Comparison of ENCODE assay signal across 23 cellular contexts in genomic region chr2:141065042-141065441, GRCh38.
DNase-seq lines count a peak whose midpoint lies in the region; ATAC-seq, FAIRE-seq and TF ChIP-seq lines count a peak whose summit lies in the region.
"Had no signal": no experiment of that assay in that cellular context is flagged by ENCODE, and none has a peak within 500 bp of the region (broad histone marks: within the 10 kb centered on the region; RNA-seq: fewer than 3 reads in every experiment).

No MANE protein-coding gene starts in this region.

- H4K91ac ChIP-seq in IMR-90 (ENCODE audit: insufficient read depth, low read depth, low read length) (no peak overlapping the region), H1 (replicated peaks; ENCODE audit: insufficient read length, low read length) (no peak overlapping the region)

- BruUV-seq in IMR-90 (replicated peaks; lab: Mats Ljungman, UMichigan), result no TSS peak

- H2BK20ac ChIP-seq in IMR-90 (ENCODE audit: low read depth, low read length), result no peak overlapping the region
- no peak overlapping the region for H2BK20ac ChIP-seq in H1 (ENCODE audit: low read length)

- H3K79me1 ChIP-seq in IMR-90 (ENCODE audit: low read depth in 1 of 2, low read length in 2 of 2) (no peaks in the 10 kb centered on the region), H1 (ENCODE audit: low read depth, low read length) (no peaks in the 10 kb centered on the region)

- 50% methylated on average over 4 of the region's 4 CpGs for WGBS in A549 (ENCODE audit: missing lambda C conversion rate)
- WGBS in IMR-90 (ENCODE audit: extremely low coverage in 2 of 2, insufficient read length in 1 of 2), 2 experiments, result no CpG with 5 or more reads among the region's 4 CpGs
- WGBS in H1 (ENCODE audit: extremely low coverage in 1 of 2, insufficient coverage in 1 of 2, insufficient read length in 1 of 2, insufficient replicate concordance in 2 of 2, low coverage in 1 of 2, low lambda C conversion rate in 2 of 2, missing lambda C conversion rate in 1 of 2), 2 experiments, result 82% methylated on average over 4 of the region's 4 CpGs; no CpG with 5 or more reads in 1 of the 2 experiments

- CTCF ChIA-PET in A549 (lab: Yijun Ruan, JAX), result no interaction called here
- CTCF ChIA-PET in IMR-90 (lab: Yijun Ruan, JAX), result no interaction called here
- CTCF ChIA-PET in H1 (lab: Charles Lee; ENCODE audit: partially characterized antibody), result interaction anchor here (0.8 kb wide), 1 partner anchor 17 kb away, joined by 3 read pairs; no protein-coding TSS in a partner anchor

- H3K79me2 ChIP-seq in H1 (ENCODE audit: control insufficient read depth in 1 of 2, insufficient read depth in 2 of 2, low read length in 2 of 2), result no peaks in the 10 kb centered on the region

- H3K4me1 ChIP-seq in A549 (no peaks in the 10 kb centered on the region), IMR-90 (ENCODE audit: control insufficient read depth, insufficient read depth, low read length) (no peaks in the 10 kb centered on the region), H1 (replicated peaks in 1 of 4; ENCODE audit: control insufficient read depth in 3 of 4, insufficient read depth in 4 of 4, low read length in 3 of 4) (peaks cover 0 to 6% (median 1%) of the 10 kb centered on the region in 4 experiments; a peak in 2 of 7 replicates)
- H3K4me1 ChIP-seq: BLaER1 treated with 17β-estradiol and CSF1 and Interleukin-3, amounts not matched to agents 10 nM and 100 nM; Caco-2 had no signal

- no peak overlapping the region for H3K14ac ChIP-seq in IMR-90 (replicated peaks; ENCODE audit: low read depth, low read length)
- no peak overlapping the region for H3K14ac ChIP-seq in H1 (ENCODE audit: insufficient read length)

- H3K9me1 ChIP-seq in IMR-90 (ENCODE audit: insufficient read depth, low read length), result no peaks in the 10 kb centered on the region

- no peaks in the 10 kb centered on the region for H4K20me1 ChIP-seq in IMR-90 (ENCODE audit: insufficient read depth, low read length)
- no peaks in the 10 kb centered on the region for H4K20me1 ChIP-seq in H1 (replicated peaks in 1 of 2; ENCODE audit: control insufficient read depth in 1 of 2, insufficient read depth in 2 of 2, low read length in 2 of 2)
- H4K20me1 ChIP-seq: BLaER1 treated with 17β-estradiol and CSF1 and Interleukin-3, amounts not matched to agents 10 nM and 100 nM had no signal

- H3K27ac ChIP-seq in A549 (no peak overlapping the region), IMR-90 (ENCODE audit: insufficient read depth, low read length) (no peak overlapping the region), H1 (ENCODE audit: low read depth, low read length) (no peak overlapping the region)
- H3K27ac ChIP-seq: BLaER1 treated with 17β-estradiol and CSF1 and Interleukin-3, amounts not matched to agents 10 nM and 100 nM; C4-2B had no signal

- no peak for TF ChIP-seq RAD21 in A549 (conservative IDR thresholded peaks at IDR 0.05 in 1 of 2, IDR thresholded peaks at IDR 0.05 in 1 of 2)
- TF ChIP-seq RAD21 in IMR-90 (IDR thresholded peaks at IDR 0.05; ENCODE audit: low read length), result no peak
- TF ChIP-seq RAD21 in H1 (IDR thresholded peaks at IDR 0.05 in 1 of 2, conservative IDR thresholded peaks at IDR 0.05 in 1 of 2; ENCODE audit: low read depth in 2 of 2, low read length in 2 of 2), result no peak

- in situ Hi-C loops in IMR-90 (cut with MboI; ENCODE audit: low sequenced_read_pairs), result no loop called here

- H2AK5ac ChIP-seq in IMR-90 (ENCODE audit: low read depth, low read length) (no peak overlapping the region), H1 (ENCODE audit: low read depth, low read length) (no peak overlapping the region)

- H3K18ac ChIP-seq in IMR-90 (ENCODE audit: low read depth, low read length) (no peak overlapping the region), H1 (ENCODE audit: extremely low read depth, low read length) (no peak overlapping the region)

- H3K27me3 ChIP-seq in IMR-90 (ENCODE audit: control insufficient read depth, insufficient read depth, low read length) (no peaks in the 10 kb centered on the region), H1 (replicated peaks in 1 of 4; ENCODE audit: control insufficient read depth in 3 of 4, extremely low read depth in 1 of 4, insufficient read depth in 3 of 4, low read length in 3 of 4) (no peaks in the 10 kb centered on the region)
- H3K27me3 ChIP-seq: BLaER1 treated with 17β-estradiol and CSF1 and Interleukin-3, amounts not matched to agents 10 nM and 100 nM had no signal

- TF ChIP-seq POLR2A in A549 (IDR thresholded peaks at IDR 0.05; ENCODE audit: low read length) (no peak), IMR-90 (IDR thresholded peaks at IDR 0.05; ENCODE audit: low read depth, low read length) (no peak), H1 (IDR thresholded peaks at IDR 0.05; ENCODE audit: control extremely low read depth in 1 of 2, low read depth in 2 of 2, low read length in 2 of 2) (no peak)

- H2BK15ac ChIP-seq in IMR-90 (ENCODE audit: low read depth, low read length) (no peak overlapping the region), H1 (ENCODE audit: low read length) (no peak overlapping the region)

- DNase-seq in NCI-H510A treated with DMSO at 0.1 percent for 48 hours (lab: John Stamatoyannopoulos, UW) (peak; percentile 8), NCI-H510A (lab: John Stamatoyannopoulos, UW) (no peak), A549 (ENCODE audit: low read depth in 1 of 2, low spot score in 1 of 2) (no peak), IMR-90 (no peak), H1 (ENCODE audit: low read depth in 1 of 2, low spot score in 2 of 2) (no peak), NAMALWA (ENCODE audit: low spot score) (no peak)
- DNase-seq: 8988T; AML-193; Caco-2; Calu3; CD4-positive, alpha-beta T cell; CD8-positive, alpha-beta T cell; DND-41; EL; GDM1 had no signal

- H3K4me2 ChIP-seq in A549, result no peak overlapping the region
- H3K4me2 ChIP-seq in IMR-90 (ENCODE audit: low read depth, low read length), result no peak overlapping the region
- H3K4me2 ChIP-seq in H1 (ENCODE audit: insufficient read depth in 1 of 2, low read depth in 2 of 2, low read length in 2 of 2), result no peak overlapping the region
- H3K4me2 ChIP-seq: BLaER1 treated with 17β-estradiol and CSF1 and Interleukin-3, amounts not matched to agents 10 nM and 100 nM had no signal

- H4K8ac ChIP-seq in IMR-90 (ENCODE audit: low read depth in 2 of 2, low read length in 2 of 2) (no peak overlapping the region), H1 (ENCODE audit: extremely low read depth, insufficient read depth, low read length) (no peak overlapping the region)

- TF ChIP-seq EP300 in A549 (IDR thresholded peaks at IDR 0.05) (no peak), H1 (IDR thresholded peaks at IDR 0.05; ENCODE audit: borderline replicate concordance in 1 of 2, low read depth in 2 of 2, low read length in 2 of 2) (no peak)

- H2BK5ac ChIP-seq in IMR-90 (ENCODE audit: low read depth, low read length, poor library complexity, severe bottlenecking), result no peak overlapping the region
- H2BK5ac ChIP-seq in H1 (ENCODE audit: low read depth, low read length), result no peak overlapping the region

- no peak overlapping the region for H4K5ac ChIP-seq in IMR-90 (ENCODE audit: low read depth, low read length)
- H4K5ac ChIP-seq in H1 (ENCODE audit: insufficient read length, low read depth, low read length), result no peak overlapping the region

- H2BK12ac ChIP-seq in H1 (ENCODE audit: low read depth, low read length), result no peak overlapping the region

- FAIRE-seq in A549 (lab: Jason Lieb, UNC) (no peak), H1 (lab: Jason Lieb, UNC) (no peak)
- FAIRE-seq: A204.1, D721Med, GM12878, GM12892, GM18507 had no signal

- intact Hi-C loops in IMR-90 (cut with micrococcal nuclease), result no loop called here

- H2AK9ac ChIP-seq in IMR-90 (replicated peaks; ENCODE audit: low read depth, low read length, poor library complexity), result no peak overlapping the region

- dilution Hi-C loops in IMR-90 (cut with HindIII; ENCODE audit: low sequenced_read_pairs, unreplicated experiment), result no loop called here

- H3K4me3 ChIP-seq in A549 (no peak overlapping the region), IMR-90 (ENCODE audit: insufficient read depth, low read depth, low read length) (no peak overlapping the region), H1 (ENCODE audit: extremely low read depth in 1 of 4, insufficient read depth in 2 of 4, low read depth in 3 of 4, low read length in 4 of 4) (no peak overlapping the region)
- H3K4me3 ChIP-seq: BLaER1 treated with 17β-estradiol and CSF1 and Interleukin-3, amounts not matched to agents 10 nM and 100 nM; GM12878 had no signal

- H3K9me3 ChIP-seq in A549 (no peaks in the 10 kb centered on the region), IMR-90 (ENCODE audit: control insufficient read depth, insufficient read depth, low read length) (no peaks in the 10 kb centered on the region), H1 (ENCODE audit: insufficient read depth in 2 of 2, low read depth in 1 of 2, low read length in 1 of 2) (no peaks in the 10 kb centered on the region)
- H3K9me3 ChIP-seq: BLaER1 treated with 17β-estradiol and CSF1 and Interleukin-3, amounts not matched to agents 10 nM and 100 nM; Caco-2 had no signal

- POLR2A ChIA-PET in A549 (lab: Yijun Ruan, JAX), result no interaction called here
- POLR2A ChIA-PET in IMR-90 (lab: Charles Lee; ENCODE audit: unreplicated experiment), result no interaction called here
- POLR2A ChIA-PET in H1 (lab: Charles Lee; ENCODE audit: partially characterized antibody), result no interaction called here

- no peak overlapping the region for H3K4ac ChIP-seq in IMR-90 (ENCODE audit: low read depth, low read length)
- no peak overlapping the region for H3K4ac ChIP-seq in H1 (replicated peaks; ENCODE audit: insufficient read length, low read depth, low read length)

- no peaks in the 10 kb centered on the region for H3K36me3 ChIP-seq in IMR-90 (ENCODE audit: control insufficient read depth, insufficient read depth, low read length)
- no peaks in the 10 kb centered on the region for H3K36me3 ChIP-seq in H1 (ENCODE audit: control insufficient read depth in 2 of 4, insufficient read depth in 4 of 4, low read length in 3 of 4)
- H3K36me3 ChIP-seq: BLaER1 treated with 17β-estradiol and CSF1 and Interleukin-3, amounts not matched to agents 10 nM and 100 nM had no signal

- H2AFZ ChIP-seq in IMR-90 (replicated peaks; ENCODE audit: low read length, poor library complexity) (no peak overlapping the region), H1 (ENCODE audit: low read length) (no peak overlapping the region)

- H2BK120ac ChIP-seq in IMR-90 (ENCODE audit: low read depth, low read length), result no peak overlapping the region
- H2BK120ac ChIP-seq in H1 (replicated peaks; ENCODE audit: low read depth, low read length), result no peak overlapping the region

- H3K23me2 ChIP-seq in H1 (ENCODE audit: low read depth, low read length), result no peaks in the 10 kb centered on the region

- H3K23ac ChIP-seq in IMR-90 (ENCODE audit: low read depth, low read length), result no peak overlapping the region
- H3K23ac ChIP-seq in H1 (ENCODE audit: insufficient read length), result no peak overlapping the region

- H3K9ac ChIP-seq in IMR-90 (ENCODE audit: low read depth, low read length), result no peak overlapping the region
- H3K9ac ChIP-seq in H1 (replicated peaks in 1 of 4; ENCODE audit: extremely low read depth in 1 of 4, low read depth in 3 of 4, low read length in 3 of 4), result no peak overlapping the region
- H3K9ac ChIP-seq: BLaER1 treated with 17β-estradiol and CSF1 and Interleukin-3, amounts not matched to agents 10 nM and 100 nM had no signal

- H3K56ac ChIP-seq in IMR-90 (ENCODE audit: extremely low read depth, insufficient read depth, low read length) (no peak overlapping the region), H1 (replicated peaks; ENCODE audit: insufficient read length, low read depth, low read length) (no peak overlapping the region)

- TF ChIP-seq CTCF in A549 (IDR thresholded peaks at IDR 0.05), result no peak
- no peak for TF ChIP-seq CTCF in IMR-90 (conservative IDR thresholded peaks at IDR 0.05; ENCODE audit: low read depth, low read length)
- TF ChIP-seq CTCF in H1 (IDR thresholded peaks at IDR 0.05; ENCODE audit: control extremely low read depth in 1 of 3, insufficient read depth in 1 of 3, low read depth in 1 of 3, low read length in 3 of 3), result no peak

- ATAC-seq in A549 (no peak), IMR-90 (ENCODE audit: low read depth) (no peak), HG02759 (IDR thresholded peaks at IDR 0.05; ENCODE audit: unreplicated experiment) (no peak)
- ATAC-seq: CD8-positive, alpha-beta T cell; GM12878 had no signal
